In the genomic region with DNA sequence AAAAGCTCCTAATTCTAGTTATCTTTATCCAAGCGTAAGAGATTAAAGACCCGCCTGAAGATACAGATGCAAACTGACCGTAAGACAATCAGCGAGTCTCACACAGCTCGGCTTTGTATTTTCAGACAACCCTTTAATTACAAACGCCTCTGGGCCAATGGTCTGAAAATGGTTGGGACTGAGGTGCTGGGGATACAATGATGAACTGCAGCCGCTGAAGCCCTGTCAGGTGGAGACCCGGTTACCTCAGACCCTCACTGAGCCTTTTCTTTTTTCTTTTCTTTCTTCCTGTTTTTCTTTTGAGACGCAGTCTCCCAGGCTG, we compare ENCODE assay signal across 8 cellular contexts. TPM values are rescaled to one million over a fixed set of nuclear protein-coding genes. Genes with fewer than 3 reads are reported as not detected.
DNase-seq lines count a peak whose midpoint lies in the region; ATAC-seq and TF ChIP-seq lines count a peak whose summit lies in the region.

No MANE protein-coding gene starts in this region.

- intact Hi-C loops in adrenal gland (cut with DNase I): no loop called here

- 26 to 54% (median 35%) methylated on average over 9 of the region's 9 CpGs for WGBS in adrenal gland, 4 donors

- H3K9ac ChIP-seq in DND-41 (ENCODE audit: low read depth, low read length) (peak overlapping the region; percentile 63), iPS-15b (ENCODE audit: low read depth, low read length) (peak overlapping the region; percentile 61)

- peaks cover 26% of the 10 kb centered on the region for H3K4me1 ChIP-seq in DND-41 (ENCODE audit: insufficient read depth, low read length)
- H3K4me1 ChIP-seq in adrenal gland (replicated peaks in 1 of 2): peaks cover 4 to 9% of the 10 kb centered on the region in 2 donors
- H3K4me1 ChIP-seq in iPS-15b (ENCODE audit: control insufficient read depth, insufficient read depth, low read length): no peaks in the 10 kb centered on the region

- H3K9me3 ChIP-seq in DND-41 (ENCODE audit: insufficient read depth, low read length, severe bottlenecking) (no peaks in the 10 kb centered on the region), adrenal gland (replicated peaks in 1 of 3) (no peaks in the 10 kb centered on the region), iPS-15b (ENCODE audit: control insufficient read depth, insufficient read depth, low read length) (no peaks in the 10 kb centered on the region)

- H3K4me2 ChIP-seq in DND-41 (ENCODE audit: insufficient read depth, low read length): peak overlapping the region; percentile 90

- no peak for DNase-seq in DND-41
- peak; percentile 4 for DNase-seq in LHCN-M2 (ENCODE audit: low read depth)
- peak in 3 of 7 donors; percentile 4 to 59 (median 11) for DNase-seq in adrenal gland
- no peak for DNase-seq in AG08395 (ENCODE audit: low spot score)
- DNase-seq in NK-92 treated with Interleukin-12 subunit alpha and Interleukin-12 subunit beta, amount 100 ng/mL, for 24 hours (lab: John Stamatoyannopoulos, UW): no peak

- 0 out of 2 replicates have a peak, but pooled peaks cover 9% of the 10 kb centered on the region for H3K79me2 ChIP-seq in DND-41 (ENCODE audit: insufficient read depth, low read length)

- H3K36me3 ChIP-seq in DND-41 (ENCODE audit: insufficient read depth, low read length) (no peaks in the 10 kb centered on the region; the same call in 1 of the 2 replicates), adrenal gland (replicated peaks in 1 of 2) (peaks cover 0 to 2% of the 10 kb centered on the region in 2 donors), iPS-15b (ENCODE audit: control insufficient read depth, insufficient read depth, low read length) (no peaks in the 10 kb centered on the region)

- TF ChIP-seq POLR2A in adrenal gland (IDR thresholded peaks at IDR 0.05): no peak

- TF ChIP-seq CTCF in DND-41 (IDR thresholded peaks at IDR 0.05; ENCODE audit: borderline replicate concordance, extremely low read depth, low read length, poor library complexity, severe bottlenecking) (no peak), adrenal gland (IDR thresholded peaks at IDR 0.05) (peak in 1 of 6 experiments; percentile 11)

- H3K27me3 ChIP-seq in DND-41 (ENCODE audit: insufficient read depth, low read length, poor library complexity) (no peaks in the 10 kb centered on the region), adrenal gland (no peaks in the 10 kb centered on the region), iPS-15b (ENCODE audit: control insufficient read depth, insufficient read depth, low read length) (no peaks in the 10 kb centered on the region)

- peak overlapping the region; percentile 76 for H2AFZ ChIP-seq in DND-41 (ENCODE audit: low read depth, low read length)

- H3K4me3 ChIP-seq in DND-41 (ENCODE audit: low read depth in 1 of 2, low read length in 2 of 2): peak overlapping the region; percentile 63 to 79
- peak overlapping the region; percentile 70 to 88 (median 80) for H3K4me3 ChIP-seq in adrenal gland
- peak overlapping the region; percentile 94 for H3K4me3 ChIP-seq in iPS-15b (ENCODE audit: low read depth, low read length)
- peak overlapping the region; percentile 66 to 96 (median 78) for H3K4me3 ChIP-seq in skin epidermis

- H4K20me1 ChIP-seq in DND-41 (ENCODE audit: insufficient read depth, low read length): no peaks in the 10 kb centered on the region

- ATAC-seq in DND-41 (ENCODE audit: insufficient read depth, low read depth) (peak; percentile 17; the same call in 2 of the 3 replicates), GM19463 (IDR thresholded peaks at IDR 0.05; ENCODE audit: unreplicated experiment) (peak; percentile 4)

- H3K27ac ChIP-seq in DND-41 (ENCODE audit: low read length) (peak overlapping the region; percentile 67), adrenal gland (peak overlapping the region; percentile 65 to 87 (median 77)), skin epidermis (peak overlapping the region; percentile 45 to 92 (median 80))

RNA-seq across cellular contexts. Expression of gene CFAP36, which starts 0.7 kb away (rescaled TPM):
- total RNA-seq in LHCN-M2 (2014; rRNA removed) (25.1 and 28.4 TPM in 2 replicates), adrenal gland (10 to 100 TPM; 16.0 to 45.2 (median 30.4) TPM)
- 27.3 TPM for polyA plus RNA-seq in LHCN-M2 (2012)
- 10 to 100 TPM; 66.3 to 88.8 (median 83.0) TPM for polyA plus RNA-seq in adrenal gland
